ENCODE assay signal across 21 cellular contexts in genomic region chr4:53520114-53520513, GRCh38.
DNase-seq lines count a peak whose midpoint lies in the region; ATAC-seq and TF ChIP-seq lines count a peak whose summit lies in the region.
"Had no signal": no experiment of that assay in that cellular context is flagged by ENCODE, and none has a peak within 500 bp of the region (broad histone marks: within the 10 kb centered on the region; RNA-seq: fewer than 3 reads in every experiment).

No MANE protein-coding gene starts in this region.

- no peak overlapping the region for H4K8ac ChIP-seq in IMR-90 (ENCODE audit: low read depth in 2 of 2, low read length in 2 of 2)

- H3K27ac ChIP-seq in IMR-90 (ENCODE audit: insufficient read depth, low read length) (no peak overlapping the region), mesodermal cell (ENCODE audit: low read depth, low read length, severe bottlenecking) (peak overlapping the region; percentile 51), colonic mucosa (no peak overlapping the region)
- H3K27ac ChIP-seq: BLaER1, SK-N-MC had no signal

- intact Hi-C loops in IMR-90 (cut with micrococcal nuclease) (no loop called here), colonic mucosa (cut with DNase I) (no loop called here)

- 0 out of 2 replicates have a peak overlapping the region, but pooled peaks have one; percentile 45 for H3K4ac ChIP-seq in IMR-90 (ENCODE audit: low read depth, low read length)

- CTCF ChIA-PET in IMR-90 (lab: Yijun Ruan, JAX): no interaction called here

- peak; percentile 21; the same call in 1 of the 2 replicates for ATAC-seq in IMR-90 (ENCODE audit: low read depth)

- peaks cover 2% of the 10 kb centered on the region for H3K4me1 ChIP-seq in IMR-90 (ENCODE audit: control insufficient read depth, insufficient read depth, low read length)
- peaks cover 16% of the 10 kb centered on the region for H3K4me1 ChIP-seq in mesodermal cell (ENCODE audit: control insufficient read depth, insufficient read depth, low read length, poor library complexity, severe bottlenecking)
- no peaks in the 10 kb centered on the region for H3K4me1 ChIP-seq in colonic mucosa
- H3K4me1 ChIP-seq: BLaER1 had no signal

- H3K27me3 ChIP-seq in IMR-90 (ENCODE audit: control insufficient read depth, insufficient read depth, low read length): no peaks in the 10 kb centered on the region
- no peaks in the 10 kb centered on the region for H3K27me3 ChIP-seq in colonic mucosa
- H3K27me3 ChIP-seq: BLaER1, MG63 had no signal

- H3K9me1 ChIP-seq in IMR-90 (ENCODE audit: insufficient read depth, low read length): no peaks in the 10 kb centered on the region; the same call in 1 of the 2 replicates

- H4K91ac ChIP-seq in IMR-90 (ENCODE audit: insufficient read depth, low read depth, low read length): 0 out of 2 replicates have a peak overlapping the region, but pooled peaks have one; percentile 15

- POLR2A ChIA-PET in IMR-90 (lab: Charles Lee; ENCODE audit: unreplicated experiment): no interaction called here

- H4K20me1 ChIP-seq in IMR-90 (ENCODE audit: insufficient read depth, low read length): no peaks in the 10 kb centered on the region
- H4K20me1 ChIP-seq: BLaER1 had no signal

- TF ChIP-seq CTCF in AG10803 (conservative IDR thresholded peaks at IDR 0.05; ENCODE audit: low read length) (no peak), IMR-90 (conservative IDR thresholded peaks at IDR 0.05; ENCODE audit: low read depth, low read length) (no peak), colonic mucosa (IDR thresholded peaks at IDR 0.05) (no peak)

- no peak overlapping the region for H2BK15ac ChIP-seq in IMR-90 (ENCODE audit: low read depth, low read length)

- TF ChIP-seq RAD21 in IMR-90 (IDR thresholded peaks at IDR 0.05; ENCODE audit: low read length): no peak

- no peak overlapping the region for H2AFZ ChIP-seq in IMR-90 (replicated peaks; ENCODE audit: low read length, poor library complexity)

- no TSS peak for BruUV-seq in IMR-90 (replicated peaks; lab: Mats Ljungman, UMichigan)

- H3K36me3 ChIP-seq in IMR-90 (ENCODE audit: control insufficient read depth, insufficient read depth, low read length) (no peaks in the 10 kb centered on the region), mesodermal cell (ENCODE audit: control insufficient read depth, insufficient read depth, low read length) (no peaks in the 10 kb centered on the region), colonic mucosa (no peaks in the 10 kb centered on the region)
- H3K36me3 ChIP-seq: BLaER1, MG63 had no signal

- H2AK9ac ChIP-seq in IMR-90 (replicated peaks; ENCODE audit: low read depth, low read length, poor library complexity): no peak overlapping the region

- 30% methylated on average over 2 of the region's 6 CpGs; no CpG with 5 or more reads in 1 of the 2 experiments for WGBS in IMR-90 (ENCODE audit: extremely low coverage in 2 of 2, insufficient read length in 1 of 2), 2 experiments
- 28 to 46% methylated on average over 4 to 5 of the region's 6 CpGs for WGBS in mesodermal cell (ENCODE audit: insufficient coverage in 2 of 2), 2 experiments

- 0 out of 2 replicates have a peak overlapping the region, but pooled peaks have one; percentile 9 for H3K14ac ChIP-seq in IMR-90 (replicated peaks; ENCODE audit: low read depth, low read length)

- DNase-seq in AG10803 (ENCODE audit: low read depth): peak; percentile 24
- DNase-seq in IMR-90: no peak
- DNase-seq in iPS DF 19.7 (ENCODE audit: low read depth, low spot score): peak; percentile 40
- DNase-seq in colonic mucosa: no peak
- no peak for DNase-seq in stimulated activated CD4-positive, alpha-beta T cell treated with anti-CD3 and anti-CD28 coated beads, Interleukin-2, amount 100 ng/mL, for 24 hours
- no peak for DNase-seq in NCI-H510A (lab: John Stamatoyannopoulos, UW)
- DNase-seq in NCI-H128 (lab: John Stamatoyannopoulos, UW; ENCODE audit: unreplicated experiment): no peak
- DNase-seq: DMS79, HCEC 1CT, Kasumi-1, MG63, NCI-H1048, NCI-H1436 treated with DMSO at 0.1 percent for 48 hours, NCI-H2029, NCI-H2171, NCI-H774, OCI-M1, SHP77 had no signal

- H2AK5ac ChIP-seq in IMR-90 (ENCODE audit: low read depth, low read length): no peak overlapping the region

- dilution Hi-C loops in IMR-90 (cut with HindIII; ENCODE audit: low sequenced_read_pairs, unreplicated experiment): no loop called here

- in situ Hi-C loops in IMR-90 (cut with MboI; ENCODE audit: low sequenced_read_pairs): no loop called here

- no peaks in the 10 kb centered on the region for H3K79me1 ChIP-seq in IMR-90 (ENCODE audit: low read depth in 1 of 2, low read length in 2 of 2)

- H3K23ac ChIP-seq in IMR-90 (ENCODE audit: low read depth, low read length): no peak overlapping the region

- H3K4me2 ChIP-seq in IMR-90 (ENCODE audit: low read depth, low read length): no peak overlapping the region
- H3K4me2 ChIP-seq: BLaER1 had no signal

- H4K5ac ChIP-seq in IMR-90 (ENCODE audit: low read depth, low read length): no peak overlapping the region

- H3K9me3 ChIP-seq in IMR-90 (ENCODE audit: control insufficient read depth, insufficient read depth, low read length) (no peaks in the 10 kb centered on the region), mesodermal cell (ENCODE audit: control insufficient read depth, low read length) (no peaks in the 10 kb centered on the region), colonic mucosa (no peaks in the 10 kb centered on the region)
- H3K9me3 ChIP-seq: BLaER1, MG63 had no signal

- no peak overlapping the region for H3K4me3 ChIP-seq in AG10803 (ENCODE audit: low read length)
- no peak overlapping the region for H3K4me3 ChIP-seq in IMR-90 (ENCODE audit: insufficient read depth, low read depth, low read length)
- no peak overlapping the region for H3K4me3 ChIP-seq in mesodermal cell (ENCODE audit: extremely low read depth, insufficient read depth, low read length, poor library complexity, severe bottlenecking)
- H3K4me3 ChIP-seq in colonic mucosa: no peak overlapping the region
- H3K4me3 ChIP-seq: BLaER1, MG63, SK-N-MC had no signal

- no peak for TF ChIP-seq POLR2A in IMR-90 (IDR thresholded peaks at IDR 0.05; ENCODE audit: low read depth, low read length)

- H2BK120ac ChIP-seq in IMR-90 (ENCODE audit: low read depth, low read length): no peak overlapping the region

- H2BK20ac ChIP-seq in IMR-90 (ENCODE audit: low read depth, low read length): peak overlapping the region; percentile 62; the same call in 1 of the 2 replicates

- no peak overlapping the region for H2BK5ac ChIP-seq in IMR-90 (ENCODE audit: low read depth, low read length, poor library complexity, severe bottlenecking)

- no peak overlapping the region for H3K9ac ChIP-seq in IMR-90 (ENCODE audit: low read depth, low read length)
- H3K9ac ChIP-seq in colonic mucosa (ENCODE audit: low read depth in 2 of 2, low read length in 2 of 2): no peak overlapping the region
- H3K9ac ChIP-seq: BLaER1 had no signal

- no peak overlapping the region for H3K56ac ChIP-seq in IMR-90 (ENCODE audit: extremely low read depth, insufficient read depth, low read length)

- no peak overlapping the region for H3K18ac ChIP-seq in IMR-90 (ENCODE audit: low read depth, low read length)

TF ChIP-seq in IMR-90, 13 proteins besides CTCF, POLR2A, EP300 and RAD21:
- TF ChIP-seq MAZ (IDR thresholded peaks at IDR 0.05; ENCODE audit: borderline replicate concordance, low read depth, low read length): no peak
- no peak for TF ChIP-seq MXI1 (IDR thresholded peaks at IDR 0.05; ENCODE audit: borderline replicate concordance, low read depth, low read length)
- no peak for TF ChIP-seq CHD1 (IDR thresholded peaks at IDR 0.05; ENCODE audit: low read depth, low read length)
- TF ChIP-seq NFE2L2 (IDR thresholded peaks at IDR 0.05; ENCODE audit: low read depth, low read length): no peak
- no peak for TF ChIP-seq RCOR1 (IDR thresholded peaks at IDR 0.05; ENCODE audit: insufficient replicate concordance, low read length)
- no peak for TF ChIP-seq SMC3 (IDR thresholded peaks at IDR 0.05; ENCODE audit: low read depth, low read length)
- no peak for TF ChIP-seq MAFK (IDR thresholded peaks at IDR 0.05; ENCODE audit: low read depth, low read length)
- TF ChIP-seq BHLHE40 (IDR thresholded peaks at IDR 0.05; ENCODE audit: low read depth, low read length): no peak
- no peak for TF ChIP-seq USF2 (IDR thresholded peaks at IDR 0.05; ENCODE audit: low read depth, low read length)

Comparison
In these comparisons a context has a peak if more than half of its experiments do, and no peak if none do; other contexts are left out.
1. DNase-seq: peak in AG10803 (single experiment) and iPS DF 19.7 (single experiment); none in IMR-90 (single experiment), colonic mucosa (single experiment), stimulated activated CD4-positive, alpha-beta T cell treated with anti-CD3 and anti-CD28 coated beads, Interleukin-2, amount 100 ng/mL, for 24 hours (0 of 2), NCI-H510A (single experiment) and NCI-H128 (single experiment).